In the genomic region with DNA sequence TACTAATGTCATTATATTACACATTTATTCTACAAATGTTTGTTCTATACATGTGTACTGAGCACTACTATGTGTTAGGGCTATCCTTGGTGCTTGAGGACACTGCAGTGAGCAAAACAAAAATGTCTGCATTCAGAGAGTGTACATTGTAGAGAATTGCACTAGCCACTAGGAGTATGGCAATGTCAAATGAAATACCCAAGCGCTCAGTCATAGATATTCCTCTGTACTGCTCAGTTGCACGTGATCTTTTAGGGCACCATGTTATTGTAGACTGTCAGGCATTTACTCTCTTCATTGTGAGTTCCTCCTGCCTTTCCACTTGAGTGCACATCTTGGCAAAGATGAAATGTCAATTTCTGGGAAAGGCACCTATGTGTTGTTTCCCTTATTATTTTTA, we compare ENCODE assay signal across 22 cellular contexts. TPM values are rescaled to one million over a fixed set of nuclear protein-coding genes. Genes with fewer than 3 reads are reported as not detected.
DNase-seq lines count a peak whose midpoint lies in the region; ATAC-seq and TF ChIP-seq lines count a peak whose summit lies in the region.
"Had no signal": no experiment of that assay in that cellular context is flagged by ENCODE, and none has a peak within 500 bp of the region (broad histone marks: within the 10 kb centered on the region; RNA-seq: fewer than 3 reads in every experiment).

No MANE protein-coding gene starts in this region.

- TF ChIP-seq CTCF in liver (IDR thresholded peaks at IDR 0.05; ENCODE audit: low read depth, low read length, missing input control) (no peak), testis (IDR thresholded peaks at IDR 0.05) (no peak)

- ATAC-seq in HG03439 (IDR thresholded peaks at IDR 0.05; ENCODE audit: unreplicated experiment) = no peak

- H3K27ac ChIP-seq in liver (ENCODE audit: low read depth in 1 of 2, low read length in 2 of 2) (peak overlapping the region; percentile 35 to 74), testis (no peak overlapping the region)
- H3K27ac ChIP-seq: A549, BLaER1, right atrium auricular region, uterus had no signal

- H3K36me3 ChIP-seq in liver (ENCODE audit: control insufficient read depth in 4 of 4, insufficient read depth in 3 of 4, low read depth in 1 of 4, low read length in 3 of 4) = peaks cover 0 to 6% (median 3%) of the 10 kb centered on the region in 4 donors
- H3K36me3 ChIP-seq in testis (ENCODE audit: low read depth, missing control alignments) = no peaks in the 10 kb centered on the region
- H3K36me3 ChIP-seq: right atrium auricular region, uterus had no signal

- H3K4me1 ChIP-seq in liver (ENCODE audit: control insufficient read depth in 4 of 4, insufficient read depth in 4 of 4, low read length in 3 of 4) (peaks cover 17 to 69% (median 47%) of the 10 kb centered on the region in 4 donors), testis (no peaks in the 10 kb centered on the region)
- H3K4me1 ChIP-seq: BLaER1 had no signal

- H3K27me3 ChIP-seq in liver (ENCODE audit: control insufficient read depth in 4 of 4, insufficient read depth in 4 of 4, low read length in 3 of 4) = no peaks in the 10 kb centered on the region
- no peaks in the 10 kb centered on the region for H3K27me3 ChIP-seq in testis
- H3K27me3 ChIP-seq: BLaER1, right atrium auricular region, uterus had no signal

- intact Hi-C loops in testis (cut with DNase I; ENCODE audit: low total_unique reads) = no loop called here

- no peak for TF ChIP-seq RAD21 in liver (IDR thresholded peaks at IDR 0.05)

- H3K9me3 ChIP-seq in liver (ENCODE audit: control insufficient read depth in 4 of 4, low read length in 3 of 4) = no peaks in the 10 kb centered on the region
- no peaks in the 10 kb centered on the region for H3K9me3 ChIP-seq in testis
- H3K9me3 ChIP-seq: A549, BLaER1, right atrium auricular region, uterus had no signal

- no peak for TF ChIP-seq POLR2A in testis (IDR thresholded peaks at IDR 0.05)

- WGBS in liver = 77% methylated on average over 2 of the region's 2 CpGs
- 92 to 95% methylated on average over 2 of the region's 2 CpGs for WGBS in testis, 2 donors

- H3K4me3 ChIP-seq in liver (ENCODE audit: low read depth in 1 of 3, low read length in 3 of 3) (no peak overlapping the region), testis (no peak overlapping the region)
- H3K4me3 ChIP-seq: A549, BLaER1, lung, right atrium auricular region, uterus had no signal

- peak; percentile 17 for DNase-seq in SIG-M5 treated with dmso at 0.1 percent for 504 hours (lab: John Stamatoyannopoulos, UW; ENCODE audit: unreplicated experiment)
- DNase-seq in SIG-M5 (lab: John Stamatoyannopoulos, UW) = no peak
- DNase-seq in astrocyte of the hippocampus (ENCODE audit: low read depth, low spot score) = peak; percentile 43
- DNase-seq in testis = no peak
- no peak for DNase-seq in SKM-1 (lab: John Stamatoyannopoulos, UW; ENCODE audit: unreplicated experiment)
- DNase-seq in iPS-NIHi11 (ENCODE audit: low spot score) = no peak
- DNase-seq: activated CD4-positive, alpha-beta T cell treated with anti-CD3 and anti-CD28 coated beads, Interleukin-2, amount 10 ng/mL, durations not matched to agents 24 days and 14 days; activated naive CD8-positive, alpha-beta T cell treated with anti-CD3 and anti-CD28 coated beads, Interleukin-2, amount 10 ng/mL, durations not matched to agents 7 days and 5 days; hippocampal formation; islet precursor cell; NCI-H187; NCI-H510A treated with DMSO at 0.1 percent for 48 hours; occipital lobe; SHP77; T-helper 1 cell; uterus had no signal

- no peak overlapping the region for H3K9ac ChIP-seq in liver (ENCODE audit: low read depth in 1 of 2, low read length in 2 of 2)
- H3K9ac ChIP-seq: BLaER1 had no signal

TF ChIP-seq in liver, 16 proteins besides CTCF, POLR2A, EP300 and RAD21:
- TF ChIP-seq, protein P1, sequence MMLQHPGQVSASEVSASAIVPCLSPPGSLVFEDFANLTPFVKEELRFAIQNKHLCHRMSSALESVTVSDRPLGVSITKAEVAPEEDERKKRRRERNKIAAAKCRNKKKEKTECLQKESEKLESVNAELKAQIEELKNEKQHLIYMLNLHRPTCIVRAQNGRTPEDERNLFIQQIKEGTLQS (IDR thresholded peaks at IDR 0.05) = no peak
- TF ChIP-seq, protein P2, sequence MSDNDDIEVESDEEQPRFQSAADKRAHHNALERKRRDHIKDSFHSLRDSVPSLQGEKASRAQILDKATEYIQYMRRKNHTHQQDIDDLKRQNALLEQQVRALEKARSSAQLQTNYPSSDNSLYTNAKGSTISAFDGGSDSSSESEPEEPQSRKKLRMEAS (IDR thresholded peaks at IDR 0.05) = no peak
- TF ChIP-seq JUND (IDR thresholded peaks at IDR 0.05) (no peak), HNF4G (IDR thresholded peaks at IDR 0.05) (no peak), GABPA (IDR thresholded peaks at IDR 0.05 in 1 of 2, conservative IDR thresholded peaks at IDR 0.05 in 1 of 2) (no peak), TAF1 (conservative IDR thresholded peaks at IDR 0.05) (no peak)

RNA-seq across cellular contexts. Expression of a gene that starts 36.8 kb away (rescaled TPM):
- total RNA-seq in liver (10 to 100 TPM; 36.4 to 74.2 TPM), testis (10 to 100 TPM; 57.7 to 63.5 TPM)
- polyA plus RNA-seq in liver (10 to 100 TPM; 23.3 to 29.4 TPM), testis (ENCODE audit: insufficient read depth, low read depth, low replicate concordance) (24.2 TPM)

Comparison
In these comparisons a context has a peak if more than half of its experiments do, and no peak if none do; other contexts are left out.
1. DNase-seq: peak in SIG-M5 treated with dmso at 0.1 percent for 504 hours (single experiment) and astrocyte of the hippocampus (single experiment); none in SIG-M5 (single experiment), testis (single experiment), SKM-1 (single experiment) and iPS-NIHi11 (single experiment).
2. H3K27ac ChIP-seq: peak in liver (2 of 2); none in testis (0 of 2).